Comparison of ENCODE assay signal across 17 cellular contexts in genomic region chr10:30677616-30678015, GRCh38. TPM values are rescaled to one million over a fixed set of nuclear protein-coding genes. Genes with fewer than 3 reads are reported as not detected.
"Had no signal": no experiment of that assay in that cellular context is flagged by ENCODE, and none has a peak within 500 bp of the region (broad histone marks: within the 10 kb centered on the region; RNA-seq: fewer than 3 reads in every experiment).

No MANE protein-coding gene starts in this region.

RNA-seq across cellular contexts. Expression of gene LYZL2, which starts 48.1 kb away (rescaled TPM):
- total RNA-seq: activated CD4-positive, alpha-beta T cell treated with anti-CD3 and anti-CD28 coated beads, Interleukin-2, amount 10 ng/mL, durations not matched to agents 24 days and 14 days; activated CD8-positive, alpha-beta memory T cell treated with anti-CD3 and anti-CD28 coated beads for 36 hours; activated naive CD8-positive, alpha-beta T cell treated with anti-CD3 and anti-CD28 coated beads, Interleukin-2, amount 10 ng/mL, durations not matched to agents 7 days and 5 days; endothelial cell of umbilical vein; esophagus squamous epithelium; fibroblast of villous mesenchyme; glomerular endothelial cell; hepatocyte; left lobe of liver; lung microvascular endothelial cell; ovary; pulmonary artery endothelial cell; right lobe of liver; smooth muscle cell; T-helper 1 cell treated with Interleukin-12 subunit alpha and Interleukin-12 subunit beta and Interleukin-4 antibody, amounts not matched to agents 30 ng/mL and 1 ng/mL, for 36 hours; transverse colon; vagina had no signal
